ENCODE assay signal across 8 cellular contexts in the genomic region with DNA sequence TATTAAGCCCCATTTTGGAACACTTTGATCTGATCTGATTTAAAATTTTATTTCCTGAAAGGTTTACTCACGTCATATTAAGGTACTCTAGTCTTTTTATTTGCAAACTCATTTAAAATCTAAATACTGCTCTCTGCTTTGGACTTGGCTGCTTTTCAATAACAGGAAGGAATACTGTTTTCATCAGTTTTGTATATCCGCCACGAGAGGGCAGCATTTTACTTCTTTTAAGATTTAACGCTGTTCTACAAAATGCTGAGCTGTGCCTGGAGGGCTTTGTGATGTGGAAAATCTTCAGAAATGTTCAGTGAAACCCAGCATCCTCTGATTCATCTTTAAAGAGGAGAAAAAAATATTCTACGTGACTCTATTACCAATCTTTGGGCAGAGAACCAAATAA. TPM values are rescaled to one million over a fixed set of nuclear protein-coding genes. Genes with fewer than 3 reads are reported as not detected.
DNase-seq lines count a peak whose midpoint lies in the region; ATAC-seq and TF ChIP-seq lines count a peak whose summit lies in the region.

No MANE protein-coding gene starts in this region.

- ATAC-seq in left lobe of liver: peak; percentile 92
- ATAC-seq in stimulated activated naive CD8-positive, alpha-beta T cell treated with anti-CD3 and anti-CD28 coated beads, Interleukin-15, Interleukin-2, amounts not matched to agents 100 U/mL and 50 U/mL, for 24 hours: peak; percentile 54

- TF ChIP-seq POLR2A in breast epithelium (IDR thresholded peaks at IDR 0.05): no peak

- peak in 2 of 3 donors; percentile 48 to 49 for TF ChIP-seq CTCF in breast epithelium (IDR thresholded peaks at IDR 0.05)

- no peaks in the 10 kb centered on the region for H3K27me3 ChIP-seq in HAP-1 (ENCODE audit: low read depth)
- no peaks in the 10 kb centered on the region for H3K27me3 ChIP-seq in MG63
- no peaks in the 10 kb centered on the region for H3K27me3 ChIP-seq in SJCRH30
- H3K27me3 ChIP-seq in breast epithelium: no peaks in the 10 kb centered on the region

- no peaks in the 10 kb centered on the region for H3K36me3 ChIP-seq in HAP-1 (replicated peaks)
- H3K36me3 ChIP-seq in MG63: no peaks in the 10 kb centered on the region
- no peaks in the 10 kb centered on the region for H3K36me3 ChIP-seq in SJCRH30
- no peaks in the 10 kb centered on the region for H3K36me3 ChIP-seq in breast epithelium

- H3K4me3 ChIP-seq in HAP-1 (no peak overlapping the region), MG63 (no peak overlapping the region), SJCRH30 (no peak overlapping the region), breast epithelium (no peak overlapping the region)

- intact Hi-C loops in breast epithelium (cut with DNase I; ENCODE audit: low total_unique reads): no loop called here

- H3K9me3 ChIP-seq in HAP-1: no peaks in the 10 kb centered on the region
- no peaks in the 10 kb centered on the region for H3K9me3 ChIP-seq in MG63
- H3K9me3 ChIP-seq in SJCRH30 (replicated peaks): no peaks in the 10 kb centered on the region
- H3K9me3 ChIP-seq in breast epithelium: no peaks in the 10 kb centered on the region

- H3K27ac ChIP-seq in SJCRH30: no peak overlapping the region
- peak overlapping the region in 1 of 2 donors; percentile 57 for H3K27ac ChIP-seq in breast epithelium

- H3K4me1 ChIP-seq in HAP-1 (peaks cover 11% of the 10 kb centered on the region), SJCRH30 (no peaks in the 10 kb centered on the region), breast epithelium (no peaks in the 10 kb centered on the region)

- DNase-seq in activated naive CD4-positive, alpha-beta T cell treated with Interleukin-2 at 50 U/mL for 16 hours: peak; percentile 8
- no peak for DNase-seq in activated naive CD4-positive, alpha-beta T cell (lab: John Stamatoyannopoulos, UW)
- peak; percentile 78 to 83 for DNase-seq in HAP-1 (ENCODE audit: low spot score in 2 of 2)
- DNase-seq in MG63: peak; percentile 58
- DNase-seq in SJCRH30: peak; percentile 50 to 83
- DNase-seq in breast epithelium (ENCODE audit: low spot score in 2 of 2): peak in 1 of 2 donors; percentile 74
- no peak for DNase-seq in left lobe of liver (ENCODE audit: low spot score)
- DNase-seq in stimulated activated naive CD8-positive, alpha-beta T cell treated with anti-CD3 and anti-CD28 coated beads, Interleukin-15, Interleukin-2, amounts not matched to agents 100 U/mL and 50 U/mL, for 24 hours: peak; percentile 42

- in situ Hi-C loops in HAP-1 (cut with MboI; ENCODE audit: low sequenced_read_pairs): no loop called here

RNA-seq across cellular contexts. Expression of a gene that starts 37.5 kb away (rescaled TPM):
- total RNA-seq in MG63 (2014; rRNA removed; shearing (Covaris generic); ENCODE audit: low replicate concordance): not detected in 2 replicates
- 0.08 and 0.18 TPM in 2 replicates for total RNA-seq in SJCRH30 (2014; rRNA removed; shearing (Covaris generic))
- 1 to 10 TPM in 2 of 3 donors, not detected in 1; 2.2 to 6.7 TPM for total RNA-seq in breast epithelium
- total RNA-seq in left lobe of liver: 2.2 TPM

Comparison
In these comparisons a context has a peak if more than half of its experiments do, and no peak if none do; other contexts are left out.
1. DNase-seq: peak in activated naive CD4-positive, alpha-beta T cell treated with Interleukin-2 at 50 U/mL for 16 hours (single experiment), HAP-1 (2 of 2), MG63 (single experiment), SJCRH30 (2 of 2) and stimulated activated naive CD8-positive, alpha-beta T cell treated with anti-CD3 and anti-CD28 coated beads, Interleukin-15, Interleukin-2, amounts not matched to agents 100 U/mL and 50 U/mL, for 24 hours (single experiment); none in activated naive CD4-positive, alpha-beta T cell (0 of 4) and left lobe of liver (single experiment).